In genomic region chr3:31041161-31041978, GRCh38 we compare ENCODE assay signal across 10 cellular contexts.
A peak's percentile ranks its signal among the peaks of the same experiment; 100 is the strongest.
DNase-seq lines count a peak whose midpoint lies in the region; ATAC-seq and TF ChIP-seq lines count a peak whose summit lies in the region.
"Had no signal": no experiment of that assay in that cellular context is flagged by ENCODE, and none has a peak within 500 bp of the region (broad histone marks: within the 10 kb centered on the region; RNA-seq: fewer than 3 reads in every experiment).

No MANE protein-coding gene starts in this region.

- TF ChIP-seq POLR2A in esophagus squamous epithelium (IDR thresholded peaks at IDR 0.05): no peak

- H3K36me3 ChIP-seq in GM23338 (ENCODE audit: insufficient read depth): no peaks in the 10 kb centered on the region
- H3K36me3 ChIP-seq in psoas muscle (ENCODE audit: insufficient read depth in 1 of 2, low read depth in 1 of 2): no peaks in the 10 kb centered on the region
- no peaks in the 10 kb centered on the region for H3K36me3 ChIP-seq in esophagus squamous epithelium

- H3K79me2 ChIP-seq in GM23338 (replicated peaks; ENCODE audit: insufficient read depth): no peaks in the 10 kb centered on the region

- H3K9me2 ChIP-seq in GM23338 (ENCODE audit: insufficient read depth): peaks cover 9% of the 10 kb centered on the region; the same call in 1 of the 2 replicates

- H2AFZ ChIP-seq in GM23338: no peak overlapping the region

- peak overlapping the region; percentile 95 for H3K27ac Mint-ChIP-seq in GM23338

- TF ChIP-seq CTCF in GM23338 (conservative IDR thresholded peaks at IDR 0.05; ENCODE audit: low read depth in 2 of 2): no peak
- no peak for TF ChIP-seq CTCF in fibroblast of pulmonary artery (IDR thresholded peaks at IDR 0.05; ENCODE audit: low read length, missing control alignments)
- TF ChIP-seq CTCF in psoas muscle (IDR thresholded peaks at IDR 0.05): no peak
- TF ChIP-seq CTCF in esophagus squamous epithelium (IDR thresholded peaks at IDR 0.05): no peak

- H3K9me3 Mint-ChIP-seq in GM23338: peaks cover 16% of the 10 kb centered on the region; the same call in 2 of the 3 replicates

- WGBS in psoas muscle, 3 donors: 6 to 21% (median 19%) methylated on average over 2 of the region's 2 CpGs
- 13 to 25% methylated on average over 2 of the region's 2 CpGs for WGBS in esophagus squamous epithelium, 2 donors

- H3K27ac ChIP-seq in GM23338 (ENCODE audit: low read depth) (peak overlapping the region; percentile 39; the same call in 1 of the 2 replicates), psoas muscle (peak overlapping the region; percentile 62), esophagus squamous epithelium (peak overlapping the region in 1 of 4 donors; percentile 10)
- H3K27ac ChIP-seq: dorsolateral prefrontal cortex had no signal

- H3K36me3 Mint-ChIP-seq in GM23338 (ENCODE audit: low read depth): peaks cover 10% of the 10 kb centered on the region; the same call in 2 of the 3 replicates

- H3K9me3 ChIP-seq in psoas muscle: no peaks in the 10 kb centered on the region
- H3K9me3 ChIP-seq in esophagus squamous epithelium: peaks cover 0 to 11% (median 6%) of the 10 kb centered on the region in 3 donors

- H3K27me3 Mint-ChIP-seq in GM23338 (ENCODE audit: insufficient read depth, low read depth, poor library complexity): peaks cover 5% of the 10 kb centered on the region

- no peak overlapping the region for H3K4me2 ChIP-seq in GM23338

- H3K4me1 ChIP-seq in GM23338 (ENCODE audit: insufficient read depth) (0 out of 2 replicates have a peak, but pooled peaks cover 3% of the 10 kb centered on the region), psoas muscle (peaks cover 16% of the 10 kb centered on the region), esophagus squamous epithelium (peaks cover 0 to 14% (median 7%) of the 10 kb centered on the region in 3 donors)

- H3K27me3 ChIP-seq in GM23338 (ENCODE audit: insufficient read depth) (no peaks in the 10 kb centered on the region), psoas muscle (ENCODE audit: insufficient read depth in 3 of 3, low read length in 2 of 3) (no peaks in the 10 kb centered on the region), esophagus squamous epithelium (no peaks in the 10 kb centered on the region)
- H3K27me3 ChIP-seq: dorsolateral prefrontal cortex had no signal

- ATAC-seq in GM23338 (peak; percentile 75), psoas muscle (peak; percentile 58 to 91 (median 86)), HG02852 (IDR thresholded peaks at IDR 0.05; ENCODE audit: unreplicated experiment) (no peak)

- intact Hi-C loops in psoas muscle (cut with DNase I) (loop anchor here in 1 of 2 donors (5.0 kb wide), 1 partner anchor 51 kb away; no protein-coding TSS in a partner anchor), esophagus squamous epithelium (cut with DNase I) (no loop called here)

- DNase-seq in GM23338 (ENCODE audit: low spot score): peak; percentile 76
- peak; percentile 96 for DNase-seq in RPMI7951 (ENCODE audit: low read depth)
- peak; percentile 70 for DNase-seq in fibroblast of pulmonary artery (ENCODE audit: low read depth)
- DNase-seq in psoas muscle: no peak
- no peak for DNase-seq in NCI-H1694 (lab: John Stamatoyannopoulos, UW)
- no peak for DNase-seq in esophagus squamous epithelium (lab: John Stamatoyannopoulos, UW)
- no peak for DNase-seq in DMS79 treated with DMSO at 0.1 percent for 48 hours (lab: John Stamatoyannopoulos, UW)
- DNase-seq: dorsolateral prefrontal cortex, naive B cell had no signal

- H3K4me3 ChIP-seq in GM23338: no peak overlapping the region
- no peak overlapping the region for H3K4me3 ChIP-seq in fibroblast of pulmonary artery (replicated peaks; ENCODE audit: low read depth, low read length)
- H3K4me3 ChIP-seq in psoas muscle: no peak overlapping the region
- no peak overlapping the region for H3K4me3 ChIP-seq in esophagus squamous epithelium
- H3K4me3 ChIP-seq: dorsolateral prefrontal cortex had no signal

- no peaks in the 10 kb centered on the region for H3F3A ChIP-seq in GM23338 (replicated peaks; ENCODE audit: low read depth)

- no peaks in the 10 kb centered on the region for H4K20me1 ChIP-seq in GM23338 (replicated peaks; ENCODE audit: insufficient read depth)

- no peak overlapping the region for H3K4me3 Mint-ChIP-seq in GM23338
- H3K4me3 Mint-ChIP-seq: naive B cell had no signal

- H3K4me1 Mint-ChIP-seq in GM23338: peaks cover 23% of the 10 kb centered on the region
- H3K4me1 Mint-ChIP-seq: naive B cell had no signal

TF ChIP-seq in GM23338, 12 proteins besides CTCF, POLR2A, EP300 and RAD21:
- TF ChIP-seq, protein P1, sequence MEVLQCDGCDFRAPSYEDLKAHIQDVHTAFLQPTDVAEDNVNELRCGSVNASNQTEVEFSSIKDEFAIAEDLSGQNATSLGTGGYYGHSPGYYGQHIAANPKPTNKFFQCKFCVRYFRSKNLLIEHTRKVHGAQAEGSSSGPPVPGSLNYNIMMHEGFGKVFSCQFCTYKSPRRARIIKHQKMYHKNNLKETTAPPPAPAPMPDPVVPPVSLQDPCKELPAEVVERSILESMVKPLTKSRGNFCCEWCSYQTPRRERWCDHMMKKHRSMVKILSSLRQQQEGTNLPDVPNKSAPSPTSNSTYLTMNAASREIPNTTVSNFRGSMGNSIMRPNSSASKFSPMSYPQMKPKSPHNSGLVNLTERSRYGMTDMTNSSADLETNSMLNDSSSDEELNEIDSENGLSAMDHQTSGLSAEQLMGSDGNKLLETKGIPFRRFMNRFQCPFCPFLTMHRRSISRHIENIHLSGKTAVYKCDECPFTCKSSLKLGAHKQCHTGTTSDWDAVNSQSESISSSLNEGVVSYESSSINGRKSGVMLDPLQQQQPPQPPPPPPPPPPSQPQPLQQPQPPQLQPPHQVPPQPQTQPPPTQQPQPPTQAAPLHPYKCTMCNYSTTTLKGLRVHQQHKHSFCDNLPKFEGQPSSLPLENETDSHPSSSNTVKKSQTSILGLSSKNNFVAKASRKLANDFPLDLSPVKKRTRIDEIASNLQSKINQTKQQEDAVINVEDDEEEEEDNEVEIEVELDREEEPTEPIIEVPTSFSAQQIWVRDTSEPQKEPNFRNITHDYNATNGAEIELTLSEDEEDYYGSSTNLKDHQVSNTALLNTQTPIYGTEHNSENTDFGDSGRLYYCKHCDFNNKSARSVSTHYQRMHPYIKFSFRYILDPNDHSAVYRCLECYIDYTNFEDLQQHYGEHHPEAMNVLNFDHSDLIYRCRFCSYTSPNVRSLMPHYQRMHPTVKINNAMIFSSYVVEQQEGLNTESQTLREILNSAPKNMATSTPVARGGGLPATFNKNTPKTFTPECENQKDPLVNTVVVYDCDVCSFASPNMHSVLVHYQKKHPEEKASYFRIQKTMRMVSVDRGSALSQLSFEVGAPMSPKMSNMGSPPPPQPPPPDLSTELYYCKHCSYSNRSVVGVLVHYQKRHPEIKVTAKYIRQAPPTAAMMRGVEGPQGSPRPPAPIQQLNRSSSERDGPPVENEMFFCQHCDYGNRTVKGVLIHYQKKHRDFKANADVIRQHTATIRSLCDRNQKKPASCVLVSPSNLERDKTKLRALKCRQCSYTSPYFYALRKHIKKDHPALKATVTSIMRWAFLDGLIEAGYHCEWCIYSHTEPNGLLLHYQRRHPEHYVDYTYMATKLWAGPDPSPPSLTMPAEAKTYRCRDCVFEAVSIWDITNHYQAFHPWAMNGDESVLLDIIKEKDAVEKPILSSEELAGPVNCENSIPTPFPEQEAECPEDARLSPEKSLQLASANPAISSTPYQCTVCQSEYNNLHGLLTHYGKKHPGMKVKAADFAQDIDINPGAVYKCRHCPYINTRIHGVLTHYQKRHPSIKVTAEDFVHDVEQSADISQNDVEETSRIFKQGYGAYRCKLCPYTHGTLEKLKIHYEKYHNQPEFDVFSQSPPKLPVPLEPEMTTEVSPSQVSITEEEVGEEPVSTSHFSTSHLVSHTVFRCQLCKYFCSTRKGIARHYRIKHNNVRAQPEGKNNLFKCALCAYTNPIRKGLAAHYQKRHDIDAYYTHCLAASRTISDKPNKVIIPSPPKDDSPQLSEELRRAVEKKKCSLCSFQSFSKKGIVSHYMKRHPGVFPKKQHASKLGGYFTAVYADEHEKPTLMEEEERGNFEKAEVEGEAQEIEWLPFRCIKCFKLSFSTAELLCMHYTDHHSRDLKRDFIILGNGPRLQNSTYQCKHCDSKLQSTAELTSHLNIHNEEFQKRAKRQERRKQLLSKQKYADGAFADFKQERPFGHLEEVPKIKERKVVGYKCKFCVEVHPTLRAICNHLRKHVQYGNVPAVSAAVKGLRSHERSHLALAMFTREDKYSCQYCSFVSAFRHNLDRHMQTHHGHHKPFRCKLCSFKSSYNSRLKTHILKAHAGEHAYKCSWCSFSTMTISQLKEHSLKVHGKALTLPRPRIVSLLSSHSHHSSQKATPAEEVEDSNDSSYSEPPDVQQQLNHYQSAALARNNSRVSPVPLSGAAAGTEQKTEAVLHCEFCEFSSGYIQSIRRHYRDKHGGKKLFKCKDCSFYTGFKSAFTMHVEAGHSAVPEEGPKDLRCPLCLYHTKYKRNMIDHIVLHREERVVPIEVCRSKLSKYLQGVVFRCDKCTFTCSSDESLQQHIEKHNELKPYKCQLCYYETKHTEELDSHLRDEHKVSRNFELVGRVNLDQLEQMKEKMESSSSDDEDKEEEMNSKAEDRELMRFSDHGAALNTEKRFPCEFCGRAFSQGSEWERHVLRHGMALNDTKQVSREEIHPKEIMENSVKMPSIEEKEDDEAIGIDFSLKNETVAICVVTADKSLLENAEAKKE (CRISPR knock-in tag; IDR thresholded peaks at IDR 0.05): 0 out of 2 replicates have a peak, but pooled peaks have one; percentile 17
- no peak for TF ChIP-seq ZNF114 (CRISPR knock-in tag; IDR thresholded peaks at IDR 0.05)
TF ChIP-seq in GM23338: peak in this region for 1.

Comparison
In these comparisons a context has a peak if more than half of its experiments do, and no peak if none do; other contexts are left out.
1. DNase-seq: peak in GM23338 (single experiment), RPMI7951 (single experiment) and fibroblast of pulmonary artery (single experiment); none in psoas muscle (0 of 2), NCI-H1694 (single experiment), esophagus squamous epithelium (single experiment) and DMS79 treated with DMSO at 0.1 percent for 48 hours (single experiment).